12 cellular contexts compared by ENCODE assay signal in genomic region chr1:92410706-92411105, GRCh38.
DNase-seq lines count a peak whose midpoint lies in the region; ATAC-seq and TF ChIP-seq lines count a peak whose summit lies in the region.
"Had no signal": no experiment of that assay in that cellular context is flagged by ENCODE, and none has a peak within 500 bp of the region (broad histone marks: within the 10 kb centered on the region; RNA-seq: fewer than 3 reads in every experiment).

No MANE protein-coding gene starts in this region.

- CTCF ChIA-PET in naive thymus-derived CD4-positive, alpha-beta T cell (lab: Charles Lee), result interaction anchor here (0.6 kb wide), 1 partner anchor 183 kb away, joined by 3 read pairs; no protein-coding TSS in a partner anchor

- H3K9me3 Mint-ChIP-seq in T-helper 2 cell treated with Interferon-gamma antibody and Interleukin-4, amounts not matched to agents 5 μg/mL and 100 μg/mL, for 36 hours, result no peaks in the 10 kb centered on the region
- H3K9me3 Mint-ChIP-seq in naive thymus-derived CD4-positive, alpha-beta T cell, result peaks cover 0 to 1% (median 0%) of the 10 kb centered on the region in 11 donors

- peak overlapping the region; percentile 4 for H3K4me3 ChIP-seq in naive thymus-derived CD4-positive, alpha-beta T cell (ENCODE audit: low read length)
- H3K4me3 ChIP-seq: prostate gland had no signal

- POLR2A ChIA-PET in naive thymus-derived CD4-positive, alpha-beta T cell (lab: Charles Lee), result no interaction called here

- intact Hi-C loops in naive thymus-derived CD4-positive, alpha-beta T cell (cut with micrococcal nuclease), result loop anchor here in 1 of 2 donors (1.0 to 2.0 kb wide), 2 partner anchors 66 to 94 kb away; no protein-coding TSS in a partner anchor

- in situ Hi-C loops in KBM-7 (cut with MboI; ENCODE audit: low pct_unique_long_range_greater_than_20kb, low sequenced_read_pairs), result no loop called here

- DNase-seq in KBM-7 (peak; percentile 39), CD1c-positive myeloid dendritic cell (ENCODE audit: extremely low spot score) (no peak), NCI-H1105 (lab: John Stamatoyannopoulos, UW) (no peak), EL (no peak)
- peak; percentile 33 for DNase-seq in T-helper 2 cell treated with Interferon-gamma antibody and Interleukin-4, amounts not matched to agents 5 μg/mL and 100 μg/mL, for 36 hours (ENCODE audit: low spot score)
- peak; percentile 5 to 8 for DNase-seq in activated T-helper 1 cell treated with anti-CD3 and anti-CD28 coated beads, Interleukin-2, amount 50 U/mL, for 16 hours (ENCODE audit: low read depth in 1 of 2, low spot score in 1 of 2)
- peak in 8 of 9 donors; percentile 26 to 47 (median 40) for DNase-seq in naive thymus-derived CD4-positive, alpha-beta T cell
- DNase-seq: GDM1, Karpas-422, NCI-H2081 treated with DMSO at 0.1 percent for 48 hours had no signal

- H3K27ac ChIP-seq in naive thymus-derived CD4-positive, alpha-beta T cell (ENCODE audit: low read depth, low read length), result no peak overlapping the region
- H3K27ac ChIP-seq: prostate gland had no signal

- H3K27me3 ChIP-seq in naive thymus-derived CD4-positive, alpha-beta T cell (ENCODE audit: control insufficient read depth in 2 of 2, insufficient read depth in 2 of 2, low read length in 2 of 2), result no peaks in the 10 kb centered on the region

- H3K36me3 ChIP-seq in naive thymus-derived CD4-positive, alpha-beta T cell (ENCODE audit: control insufficient read depth in 2 of 3, insufficient read depth in 3 of 3, low read length in 3 of 3), result no peaks in the 10 kb centered on the region
- H3K36me3 ChIP-seq: prostate gland had no signal

- H3K4me1 ChIP-seq in naive thymus-derived CD4-positive, alpha-beta T cell (ENCODE audit: control insufficient read depth in 2 of 2, insufficient read depth in 2 of 2, low read length in 2 of 2), result peaks cover 23 to 27% of the 10 kb centered on the region in 2 donors
- H3K4me1 ChIP-seq: prostate gland had no signal

- peaks cover 41% of the 10 kb centered on the region for H3K4me1 Mint-ChIP-seq in T-helper 2 cell treated with Interferon-gamma antibody and Interleukin-4, amounts not matched to agents 5 μg/mL and 100 μg/mL, for 36 hours (ENCODE audit: low read depth)
- H3K4me1 Mint-ChIP-seq in naive thymus-derived CD4-positive, alpha-beta T cell, result peaks cover 23 to 47% (median 39%) of the 10 kb centered on the region in 7 donors

- no peaks in the 10 kb centered on the region for H3K27me3 Mint-ChIP-seq in T-helper 2 cell treated with Interferon-gamma antibody and Interleukin-4, amounts not matched to agents 5 μg/mL and 100 μg/mL, for 36 hours (ENCODE audit: low read depth)
- H3K27me3 Mint-ChIP-seq in naive thymus-derived CD4-positive, alpha-beta T cell, result no peaks in the 10 kb centered on the region

- H3K36me3 Mint-ChIP-seq in T-helper 2 cell treated with Interferon-gamma antibody and Interleukin-4, amounts not matched to agents 5 μg/mL and 100 μg/mL, for 36 hours (ENCODE audit: low read depth), result no peaks in the 10 kb centered on the region
- peaks cover 0 to 6% (median 0%) of the 10 kb centered on the region in 5 donors for H3K36me3 Mint-ChIP-seq in naive thymus-derived CD4-positive, alpha-beta T cell

- no peak for TF ChIP-seq POLR2A in GM18505 (IDR thresholded peaks at IDR 0.05; ENCODE audit: borderline replicate concordance, extremely low read depth, insufficient read depth, insufficient read length)

- peak overlapping the region; percentile 77 for H3K27ac Mint-ChIP-seq in T-helper 2 cell treated with Interferon-gamma antibody and Interleukin-4, amounts not matched to agents 5 μg/mL and 100 μg/mL, for 36 hours
- peak overlapping the region in 8 of 9 donors; percentile 26 to 88 (median 49) for H3K27ac Mint-ChIP-seq in naive thymus-derived CD4-positive, alpha-beta T cell

- ATAC-seq in naive thymus-derived CD4-positive, alpha-beta T cell, result peak; percentile 76
- no peak for ATAC-seq in GM18505 (IDR thresholded peaks at IDR 0.05; ENCODE audit: unreplicated experiment)

- H3K9me3 ChIP-seq in naive thymus-derived CD4-positive, alpha-beta T cell (ENCODE audit: control insufficient read depth in 2 of 3, low read length in 3 of 3), result no peaks in the 10 kb centered on the region
- H3K9me3 ChIP-seq: prostate gland had no signal

- H3K4me3 Mint-ChIP-seq in T-helper 2 cell treated with Interferon-gamma antibody and Interleukin-4, amounts not matched to agents 5 μg/mL and 100 μg/mL, for 36 hours, result peak overlapping the region; percentile 80
- peak overlapping the region; percentile 20 to 72 (median 66) for H3K4me3 Mint-ChIP-seq in naive thymus-derived CD4-positive, alpha-beta T cell

Comparison
In these comparisons a context has a peak if more than half of its experiments do, and no peak if none do; other contexts are left out.
1. DNase-seq: peak in KBM-7 (single experiment), T-helper 2 cell treated with Interferon-gamma antibody and Interleukin-4, amounts not matched to agents 5 μg/mL and 100 μg/mL, for 36 hours (single experiment), activated T-helper 1 cell treated with anti-CD3 and anti-CD28 coated beads, Interleukin-2, amount 50 U/mL, for 16 hours (2 of 2) and naive thymus-derived CD4-positive, alpha-beta T cell (8 of 9); none in CD1c-positive myeloid dendritic cell (single experiment), NCI-H1105 (single experiment) and EL (single experiment).